Comparison of ENCODE assay signal across 2 cellular contexts in genomic region chr10:14022954-14023353, GRCh38.
TF ChIP-seq lines count a peak whose summit lies in the region.

No MANE protein-coding gene starts in this region.

TF ChIP-seq in SK-N-SH treated with all-trans-retinoic acid at 6 μM for 48 hours, 23 proteins besides CTCF, POLR2A, EP300 and RAD21 (continued from another document):
- TF ChIP-seq CSRNP3 (CRISPR knock-in tag; IDR thresholded peaks at IDR 0.05), result no peak
- no peak for TF ChIP-seq ISL1 (CRISPR knock-in tag; IDR thresholded peaks at IDR 0.05)
- TF ChIP-seq ZC3H10 (CRISPR knock-in tag; IDR thresholded peaks at IDR 0.05), result no peak
- no peak for TF ChIP-seq ZNF8 (CRISPR knock-in tag; IDR thresholded peaks at IDR 0.05)
- no peak for TF ChIP-seq ZFP30 (CRISPR knock-in tag; IDR thresholded peaks at IDR 0.05)
- TF ChIP-seq SNAI2 (CRISPR knock-in tag; IDR thresholded peaks at IDR 0.05), result no peak
- TF ChIP-seq, protein P1, sequence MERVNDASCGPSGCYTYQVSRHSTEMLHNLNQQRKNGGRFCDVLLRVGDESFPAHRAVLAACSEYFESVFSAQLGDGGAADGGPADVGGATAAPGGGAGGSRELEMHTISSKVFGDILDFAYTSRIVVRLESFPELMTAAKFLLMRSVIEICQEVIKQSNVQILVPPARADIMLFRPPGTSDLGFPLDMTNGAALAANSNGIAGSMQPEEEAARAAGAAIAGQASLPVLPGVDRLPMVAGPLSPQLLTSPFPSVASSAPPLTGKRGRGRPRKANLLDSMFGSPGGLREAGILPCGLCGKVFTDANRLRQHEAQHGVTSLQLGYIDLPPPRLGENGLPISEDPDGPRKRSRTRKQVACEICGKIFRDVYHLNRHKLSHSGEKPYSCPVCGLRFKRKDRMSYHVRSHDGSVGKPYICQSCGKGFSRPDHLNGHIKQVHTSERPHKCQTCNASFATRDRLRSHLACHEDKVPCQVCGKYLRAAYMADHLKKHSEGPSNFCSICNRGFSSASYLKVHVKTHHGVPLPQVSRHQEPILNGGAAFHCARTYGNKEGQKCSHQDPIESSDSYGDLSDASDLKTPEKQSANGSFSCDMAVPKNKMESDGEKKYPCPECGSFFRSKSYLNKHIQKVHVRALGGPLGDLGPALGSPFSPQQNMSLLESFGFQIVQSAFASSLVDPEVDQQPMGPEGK (CRISPR knock-in tag; IDR thresholded peaks at IDR 0.05; ENCODE audit: borderline replicate concordance), result no peak
- TF ChIP-seq CREB5 (CRISPR knock-in tag; IDR thresholded peaks at IDR 0.05; ENCODE audit: low read depth), result no peak
- TF ChIP-seq ZFP3 (CRISPR knock-in tag; IDR thresholded peaks at IDR 0.05), result no peak
- no peak for TF ChIP-seq PPARA (CRISPR knock-in tag; IDR thresholded peaks at IDR 0.05; ENCODE audit: borderline replicate concordance)
- TF ChIP-seq ZNF565 (CRISPR knock-in tag; conservative IDR thresholded peaks at IDR 0.05; ENCODE audit: low read depth), result no peak
- TF ChIP-seq POU6F1 (CRISPR knock-in tag; IDR thresholded peaks at IDR 0.05; ENCODE audit: borderline replicate concordance, low read depth), result no peak
- TF ChIP-seq ESRRG (CRISPR knock-in tag; IDR thresholded peaks at IDR 0.05), result no peak
- no peak for TF ChIP-seq BACH2 (CRISPR knock-in tag; IDR thresholded peaks at IDR 0.05; ENCODE audit: borderline replicate concordance)

TF ChIP-seq in SK-N-SH, 30 proteins besides CTCF, POLR2A, EP300 and RAD21 (continued from another document):
- TF ChIP-seq PBX3 (IDR thresholded peaks at IDR 0.05) (no peak), MEF2A (IDR thresholded peaks at IDR 0.05; ENCODE audit: borderline replicate concordance, low read depth) (no peak), RXRA (IDR thresholded peaks at IDR 0.05; ENCODE audit: borderline replicate concordance, low read depth) (no peak), GATA2 (CRISPR knock-in tag; IDR thresholded peaks at IDR 0.05) (no peak), SIN3A (IDR thresholded peaks at IDR 0.05; ENCODE audit: borderline replicate concordance, low read depth, low read length) (no peak), NFIC (IDR thresholded peaks at IDR 0.05; ENCODE audit: borderline replicate concordance) (no peak), RCOR1 (IDR thresholded peaks at IDR 0.05; ENCODE audit: low read length) (no peak), EZH2phosphoT487 (IDR thresholded peaks at IDR 0.05; ENCODE audit: borderline replicate concordance, low read depth) (no peak), GABPA (IDR thresholded peaks at IDR 0.05; ENCODE audit: low read depth) (no peak), TEAD4 (IDR thresholded peaks at IDR 0.05; ENCODE audit: borderline replicate concordance, insufficient read depth) (no peak), NRF1 (IDR thresholded peaks at IDR 0.05; ENCODE audit: low read depth, low read length) (no peak)
- TF ChIP-seq, protein P2, sequence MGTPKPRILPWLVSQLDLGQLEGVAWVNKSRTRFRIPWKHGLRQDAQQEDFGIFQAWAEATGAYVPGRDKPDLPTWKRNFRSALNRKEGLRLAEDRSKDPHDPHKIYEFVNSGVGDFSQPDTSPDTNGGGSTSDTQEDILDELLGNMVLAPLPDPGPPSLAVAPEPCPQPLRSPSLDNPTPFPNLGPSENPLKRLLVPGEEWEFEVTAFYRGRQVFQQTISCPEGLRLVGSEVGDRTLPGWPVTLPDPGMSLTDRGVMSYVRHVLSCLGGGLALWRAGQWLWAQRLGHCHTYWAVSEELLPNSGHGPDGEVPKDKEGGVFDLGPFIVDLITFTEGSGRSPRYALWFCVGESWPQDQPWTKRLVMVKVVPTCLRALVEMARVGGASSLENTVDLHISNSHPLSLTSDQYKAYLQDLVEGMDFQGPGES (IDR thresholded peaks at IDR 0.05; ENCODE audit: low read depth, low read length), result no peak
- TF ChIP-seq, protein P3, sequence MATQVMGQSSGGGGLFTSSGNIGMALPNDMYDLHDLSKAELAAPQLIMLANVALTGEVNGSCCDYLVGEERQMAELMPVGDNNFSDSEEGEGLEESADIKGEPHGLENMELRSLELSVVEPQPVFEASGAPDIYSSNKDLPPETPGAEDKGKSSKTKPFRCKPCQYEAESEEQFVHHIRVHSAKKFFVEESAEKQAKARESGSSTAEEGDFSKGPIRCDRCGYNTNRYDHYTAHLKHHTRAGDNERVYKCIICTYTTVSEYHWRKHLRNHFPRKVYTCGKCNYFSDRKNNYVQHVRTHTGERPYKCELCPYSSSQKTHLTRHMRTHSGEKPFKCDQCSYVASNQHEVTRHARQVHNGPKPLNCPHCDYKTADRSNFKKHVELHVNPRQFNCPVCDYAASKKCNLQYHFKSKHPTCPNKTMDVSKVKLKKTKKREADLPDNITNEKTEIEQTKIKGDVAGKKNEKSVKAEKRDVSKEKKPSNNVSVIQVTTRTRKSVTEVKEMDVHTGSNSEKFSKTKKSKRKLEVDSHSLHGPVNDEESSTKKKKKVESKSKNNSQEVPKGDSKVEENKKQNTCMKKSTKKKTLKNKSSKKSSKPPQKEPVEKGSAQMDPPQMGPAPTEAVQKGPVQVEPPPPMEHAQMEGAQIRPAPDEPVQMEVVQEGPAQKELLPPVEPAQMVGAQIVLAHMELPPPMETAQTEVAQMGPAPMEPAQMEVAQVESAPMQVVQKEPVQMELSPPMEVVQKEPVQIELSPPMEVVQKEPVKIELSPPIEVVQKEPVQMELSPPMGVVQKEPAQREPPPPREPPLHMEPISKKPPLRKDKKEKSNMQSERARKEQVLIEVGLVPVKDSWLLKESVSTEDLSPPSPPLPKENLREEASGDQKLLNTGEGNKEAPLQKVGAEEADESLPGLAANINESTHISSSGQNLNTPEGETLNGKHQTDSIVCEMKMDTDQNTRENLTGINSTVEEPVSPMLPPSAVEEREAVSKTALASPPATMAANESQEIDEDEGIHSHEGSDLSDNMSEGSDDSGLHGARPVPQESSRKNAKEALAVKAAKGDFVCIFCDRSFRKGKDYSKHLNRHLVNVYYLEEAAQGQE (IDR thresholded peaks at IDR 0.05; ENCODE audit: low read depth, low read length), result no peak
- TF ChIP-seq, protein P4, sequence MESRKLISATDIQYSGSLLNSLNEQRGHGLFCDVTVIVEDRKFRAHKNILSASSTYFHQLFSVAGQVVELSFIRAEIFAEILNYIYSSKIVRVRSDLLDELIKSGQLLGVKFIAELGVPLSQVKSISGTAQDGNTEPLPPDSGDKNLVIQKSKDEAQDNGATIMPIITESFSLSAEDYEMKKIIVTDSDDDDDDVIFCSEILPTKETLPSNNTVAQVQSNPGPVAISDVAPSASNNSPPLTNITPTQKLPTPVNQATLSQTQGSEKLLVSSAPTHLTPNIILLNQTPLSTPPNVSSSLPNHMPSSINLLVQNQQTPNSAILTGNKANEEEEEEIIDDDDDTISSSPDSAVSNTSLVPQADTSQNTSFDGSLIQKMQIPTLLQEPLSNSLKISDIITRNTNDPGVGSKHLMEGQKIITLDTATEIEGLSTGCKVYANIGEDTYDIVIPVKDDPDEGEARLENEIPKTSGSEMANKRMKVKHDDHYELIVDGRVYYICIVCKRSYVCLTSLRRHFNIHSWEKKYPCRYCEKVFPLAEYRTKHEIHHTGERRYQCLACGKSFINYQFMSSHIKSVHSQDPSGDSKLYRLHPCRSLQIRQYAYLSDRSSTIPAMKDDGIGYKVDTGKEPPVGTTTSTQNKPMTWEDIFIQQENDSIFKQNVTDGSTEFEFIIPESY (IDR thresholded peaks at IDR 0.05; ENCODE audit: borderline replicate concordance, low read depth), result no peak
